ENCODE assay signal across 8 cellular contexts in genomic region chr11:47523491-47524199, GRCh38. TPM values are rescaled to one million over a fixed set of nuclear protein-coding genes. Genes with fewer than 3 reads are reported as not detected.
A peak's percentile ranks its signal among the peaks of the same experiment; 100 is the strongest.
DNase-seq lines count a peak whose midpoint lies in the region; ATAC-seq, FAIRE-seq and TF ChIP-seq lines count a peak whose summit lies in the region.

No MANE protein-coding gene starts in this region.

- H3K36me3 ChIP-seq in muscle layer of colon (ENCODE audit: insufficient read depth, low read length) (no peaks in the 10 kb centered on the region), BE2C (no peaks in the 10 kb centered on the region)

- peaks cover 50% of the 10 kb centered on the region for H3K4me1 Mint-ChIP-seq in activated CD4-positive, alpha-beta T cell treated with anti-CD3 and anti-CD28 coated beads, Interleukin-2, amount 10 ng/mL, durations not matched to agents 24 days and 14 days

- no peaks in the 10 kb centered on the region for H3K27me3 ChIP-seq in muscle layer of colon (ENCODE audit: control insufficient read depth in 1 of 2, insufficient read depth in 2 of 2, low read length in 2 of 2)
- no peaks in the 10 kb centered on the region for H3K27me3 ChIP-seq in BE2C

- peak overlapping the region; percentile 85 for H3K27ac Mint-ChIP-seq in activated CD4-positive, alpha-beta T cell treated with anti-CD3 and anti-CD28 coated beads, Interleukin-2, amount 10 ng/mL, durations not matched to agents 24 days and 14 days

- peak overlapping the region; percentile 40 for H3K9ac ChIP-seq in muscle layer of colon (ENCODE audit: low read length)

- no peaks in the 10 kb centered on the region for H3K9me3 Mint-ChIP-seq in activated CD4-positive, alpha-beta T cell treated with anti-CD3 and anti-CD28 coated beads, Interleukin-2, amount 10 ng/mL, durations not matched to agents 24 days and 14 days

- H3K4me3 Mint-ChIP-seq in activated CD4-positive, alpha-beta T cell treated with anti-CD3 and anti-CD28 coated beads, Interleukin-2, amount 10 ng/mL, durations not matched to agents 24 days and 14 days: peak overlapping the region; percentile 64

- FAIRE-seq in urothelium cell line (lab: Jason Lieb, UNC): no peak

- H3K36me3 Mint-ChIP-seq in activated CD4-positive, alpha-beta T cell treated with anti-CD3 and anti-CD28 coated beads, Interleukin-2, amount 10 ng/mL, durations not matched to agents 24 days and 14 days (ENCODE audit: low read depth): peaks cover 4% of the 10 kb centered on the region

- no peaks in the 10 kb centered on the region for H3K27me3 Mint-ChIP-seq in activated CD4-positive, alpha-beta T cell treated with anti-CD3 and anti-CD28 coated beads, Interleukin-2, amount 10 ng/mL, durations not matched to agents 24 days and 14 days

- peaks cover 66% of the 10 kb centered on the region for H3K4me1 ChIP-seq in muscle layer of colon (ENCODE audit: insufficient read depth, low read length)
- no peaks in the 10 kb centered on the region; the same call in 1 of the 2 replicates for H3K4me1 ChIP-seq in BE2C

- peak; percentile 34 for ATAC-seq in HG03565 (IDR thresholded peaks at IDR 0.05; ENCODE audit: unreplicated experiment)

- intact Hi-C loops in activated CD4-positive, alpha-beta T cell treated with anti-CD3 and anti-CD28 coated beads, Interleukin-2, amount 10 ng/mL, durations not matched to agents 24 days and 14 days (cut with micrococcal nuclease): loop anchor here (1.0 to 5.0 kb wide), 5 partner anchors 8 to 139 kb away; partner anchors contain the start of gene CELF1

- H3K4me3 ChIP-seq in muscle layer of colon (ENCODE audit: low read depth in 1 of 2, low read length in 2 of 2) (peak overlapping the region; percentile 10 to 37), BE2C (ENCODE audit: low read depth, low read length) (no peak overlapping the region)

- TF ChIP-seq CTCF in BE2C (IDR thresholded peaks at IDR 0.05; ENCODE audit: low read depth, low read length): no peak

- DNase-seq in NOMO-1 treated with DMSO at 0.1 percent for 48 hours (lab: John Stamatoyannopoulos, UW; ENCODE audit: unreplicated experiment): peak; percentile 9
- DNase-seq in NOMO-1 treated with dmso at 0.1 percent for 144 hours (lab: John Stamatoyannopoulos, UW; ENCODE audit: unreplicated experiment): no peak
- DNase-seq in activated CD4-positive, alpha-beta T cell treated with anti-CD3 and anti-CD28 coated beads, Interleukin-2, amount 10 ng/mL, durations not matched to agents 24 days and 14 days: peak; percentile 83
- DNase-seq in epidermal melanocyte (ENCODE audit: insufficient read length, low spot score): peak; percentile 61
- peak; percentile 78 for DNase-seq in urothelium cell line (ENCODE audit: low spot score)
- DNase-seq in BE2C: no peak

- H3K9me3 ChIP-seq in muscle layer of colon (ENCODE audit: low read length): no peaks in the 10 kb centered on the region
- no peaks in the 10 kb centered on the region for H3K9me3 ChIP-seq in BE2C

- peak overlapping the region; percentile 79 for H3K27ac ChIP-seq in muscle layer of colon (ENCODE audit: low read depth, low read length)

RNA-seq across cellular contexts. Expression of gene CELF1, which starts 29.3 kb away (rescaled TPM):
- total RNA-seq in activated CD4-positive, alpha-beta T cell treated with anti-CD3 and anti-CD28 coated beads, Interleukin-2, amount 10 ng/mL, durations not matched to agents 24 days and 14 days: 154 and 159 TPM in 2 replicates
- polyA plus RNA-seq in BE2C (2012; ENCODE audit: insufficient read depth, insufficient read length, low read depth): 25.5 TPM

RNA-seq across cellular contexts. Expression of gene PTPMT1, which starts 41.8 kb away (rescaled TPM):
- 53.9 and 54.9 TPM in 2 replicates for total RNA-seq in activated CD4-positive, alpha-beta T cell treated with anti-CD3 and anti-CD28 coated beads, Interleukin-2, amount 10 ng/mL, durations not matched to agents 24 days and 14 days
- polyA plus RNA-seq in BE2C (2012; ENCODE audit: insufficient read depth, insufficient read length, low read depth): 41.0 TPM

RNA-seq across cellular contexts. Expression of gene KBTBD4, which starts 55.1 kb away (rescaled TPM):
- 16.4 and 16.7 TPM in 2 replicates for total RNA-seq in activated CD4-positive, alpha-beta T cell treated with anti-CD3 and anti-CD28 coated beads, Interleukin-2, amount 10 ng/mL, durations not matched to agents 24 days and 14 days
- 24.4 TPM for polyA plus RNA-seq in BE2C (2012; ENCODE audit: insufficient read depth, insufficient read length, low read depth)

RNA-seq across cellular contexts. Expression of gene NDUFS3, which starts 55.2 kb away (rescaled TPM):
- 151 and 159 TPM in 2 replicates for total RNA-seq in activated CD4-positive, alpha-beta T cell treated with anti-CD3 and anti-CD28 coated beads, Interleukin-2, amount 10 ng/mL, durations not matched to agents 24 days and 14 days
- polyA plus RNA-seq in BE2C (2012; ENCODE audit: insufficient read depth, insufficient read length, low read depth): 130 TPM

Comparison
In these comparisons a context has a peak if more than half of its experiments do, and no peak if none do; other contexts are left out.
1. DNase-seq: peak in NOMO-1 treated with DMSO at 0.1 percent for 48 hours (single experiment), activated CD4-positive, alpha-beta T cell treated with anti-CD3 and anti-CD28 coated beads, Interleukin-2, amount 10 ng/mL, durations not matched to agents 24 days and 14 days (single experiment), epidermal melanocyte (single experiment) and urothelium cell line (single experiment); none in NOMO-1 treated with dmso at 0.1 percent for 144 hours (single experiment) and BE2C (single experiment).